20 cellular contexts compared by ENCODE assay signal in genomic region chr15:69784808-69785550, GRCh38.
A peak's percentile ranks its signal among the peaks of the same experiment; 100 is the strongest.
DNase-seq lines count a peak whose midpoint lies in the region; ATAC-seq, FAIRE-seq and TF ChIP-seq lines count a peak whose summit lies in the region.
"Had no signal": no experiment of that assay in that cellular context is flagged by ENCODE, and none has a peak within 500 bp of the region (broad histone marks: within the 10 kb centered on the region; RNA-seq: fewer than 3 reads in every experiment).

No MANE protein-coding gene starts in this region.

- no peaks in the 10 kb centered on the region for H3K36me3 Mint-ChIP-seq in activated CD8-positive, alpha-beta memory T cell treated with anti-CD3 and anti-CD28 coated beads, Interleukin-2, amount 10 ng/mL, durations not matched to agents 7 days and 5 days
- H3K36me3 Mint-ChIP-seq: CD4-positive, CD25-positive, alpha-beta regulatory T cell had no signal

- no peak overlapping the region for H3K4me3 ChIP-seq in fibroblast of mammary gland (ENCODE audit: control insufficient read depth, low read depth, low read length)
- H3K4me3 ChIP-seq: A549, gastroesophageal sphincter, tibial nerve had no signal

- TF ChIP-seq CTCF in RWPE1 (conservative IDR thresholded peaks at IDR 0.05; ENCODE audit: low read depth) = no peak
- TF ChIP-seq CTCF in fibroblast of mammary gland (conservative IDR thresholded peaks at IDR 0.05; ENCODE audit: control insufficient read depth, insufficient read depth, low read depth, low read length) = no peak

- CTCF ChIA-PET in activated CD8-positive, alpha-beta memory T cell treated with anti-CD3 and anti-CD28 coated beads, Interleukin-2, amount 10 ng/mL, durations not matched to agents 7 days and 5 days (lab: Charles Lee) = no interaction called here
- CTCF ChIA-PET in RWPE1 (lab: Yijun Ruan, JAX) = interaction anchor here (0.6 kb wide), 1 partner anchor 287 kb away, joined by 3 read pairs; no protein-coding TSS in a partner anchor

- H3K27ac ChIP-seq in RWPE1 = no peak overlapping the region
- H3K27ac ChIP-seq: A549, gastroesophageal sphincter, tibial nerve, VCaP had no signal

- H3K9me3 Mint-ChIP-seq in activated CD8-positive, alpha-beta memory T cell treated with anti-CD3 and anti-CD28 coated beads, Interleukin-2, amount 10 ng/mL, durations not matched to agents 7 days and 5 days (ENCODE audit: low read depth) = no peaks in the 10 kb centered on the region
- H3K9me3 Mint-ChIP-seq: activated T-helper 17 cell treated with anti-CD3 and anti-CD28 coated beads, Interleukin-2, amount 50 U/mL, for 72 hours; CD4-positive, CD25-positive, alpha-beta regulatory T cell had no signal

- no peak overlapping the region for H3K27ac Mint-ChIP-seq in activated CD8-positive, alpha-beta memory T cell treated with anti-CD3 and anti-CD28 coated beads, Interleukin-2, amount 10 ng/mL, durations not matched to agents 7 days and 5 days
- H3K27ac Mint-ChIP-seq: activated T-helper 17 cell treated with anti-CD3 and anti-CD28 coated beads, Interleukin-2, amount 50 U/mL, for 72 hours; CD4-positive, CD25-positive, alpha-beta regulatory T cell had no signal

- peak; percentile 17 for FAIRE-seq in urothelium cell line (lab: Jason Lieb, UNC)
- FAIRE-seq: A549, RCC 7860 had no signal

- POLR2A ChIA-PET in RWPE1 (lab: Yijun Ruan, JAX; ENCODE audit: low non-redundant PET) = no interaction called here

- DNase-seq in activated CD8-positive, alpha-beta memory T cell treated with anti-CD3 and anti-CD28 coated beads for 24 hours = peak; percentile 49
- no peak for DNase-seq in activated CD8-positive, alpha-beta memory T cell treated with anti-CD3 and anti-CD28 coated beads, Interleukin-2, amount 10 ng/mL, durations not matched to agents 7 days and 5 days
- DNase-seq in RWPE1 (ENCODE audit: low spot score) (peak; percentile 56), fibroblast of mammary gland (ENCODE audit: low read depth) (peak; percentile 45), urothelium cell line (ENCODE audit: low spot score) (no peak), COLO668 (lab: John Stamatoyannopoulos, UW; ENCODE audit: unreplicated experiment) (no peak)
- DNase-seq: amygdala; CD4-positive, CD25-positive, alpha-beta regulatory T cell; Karpas-422; left ventricle myocardium superior; posterior cingulate gyrus; SW 1271 had no signal

- ATAC-seq in activated CD8-positive, alpha-beta memory T cell treated with anti-CD3 and anti-CD28 coated beads, Interleukin-2, amount 10 ng/mL, durations not matched to agents 7 days and 5 days = no peak
- no peak for ATAC-seq in GM21723 (IDR thresholded peaks at IDR 0.05; ENCODE audit: unreplicated experiment)
- no peak for ATAC-seq in GM18907 (IDR thresholded peaks at IDR 0.05; ENCODE audit: unreplicated experiment)
- ATAC-seq: A549; activated T-helper 17 cell treated with anti-CD3 and anti-CD28 coated beads, Interleukin-2, amount 50 U/mL, for 72 hours; gastroesophageal sphincter; left ventricle myocardium superior had no signal

- no peak overlapping the region for H3K4me3 Mint-ChIP-seq in activated CD8-positive, alpha-beta memory T cell treated with anti-CD3 and anti-CD28 coated beads, Interleukin-2, amount 10 ng/mL, durations not matched to agents 7 days and 5 days
- H3K4me3 Mint-ChIP-seq: activated T-helper 17 cell treated with anti-CD3 and anti-CD28 coated beads, Interleukin-2, amount 50 U/mL, for 72 hours had no signal

- peaks cover 24% of the 10 kb centered on the region for H3K27me3 Mint-ChIP-seq in activated CD8-positive, alpha-beta memory T cell treated with anti-CD3 and anti-CD28 coated beads, Interleukin-2, amount 10 ng/mL, durations not matched to agents 7 days and 5 days

- H3K4me1 Mint-ChIP-seq in activated CD8-positive, alpha-beta memory T cell treated with anti-CD3 and anti-CD28 coated beads, Interleukin-2, amount 10 ng/mL, durations not matched to agents 7 days and 5 days = peaks cover 1% of the 10 kb centered on the region

Comparison
In these comparisons a context has a peak if more than half of its experiments do, and no peak if none do; other contexts are left out.
1. DNase-seq: peak in activated CD8-positive, alpha-beta memory T cell treated with anti-CD3 and anti-CD28 coated beads for 24 hours (single experiment), RWPE1 (single experiment) and fibroblast of mammary gland (single experiment); none in activated CD8-positive, alpha-beta memory T cell treated with anti-CD3 and anti-CD28 coated beads, Interleukin-2, amount 10 ng/mL, durations not matched to agents 7 days and 5 days (single experiment), urothelium cell line (single experiment) and COLO668 (single experiment).